Comparison of ENCODE assay signal across 1 cellular context in genomic region chr12:14362347-14362746, GRCh38.
TF ChIP-seq lines count a peak whose summit lies in the region.

No MANE protein-coding gene starts in this region.

TF ChIP-seq in GM12878, 131 proteins besides CTCF, POLR2A, EP300 and RAD21 (continued from another document and continues in another):
- TF ChIP-seq CUX1 (IDR thresholded peaks at IDR 0.05; ENCODE audit: insufficient replicate concordance, low read depth, low read length) (peak; percentile 84), NFYA (IDR thresholded peaks at IDR 0.05; ENCODE audit: borderline replicate concordance, low read depth, low read length) (no peak), ZNF622 (IDR thresholded peaks at IDR 0.05) (no peak), BHLHE40 (IDR thresholded peaks at IDR 0.05; ENCODE audit: borderline replicate concordance in 1 of 2, low read depth in 2 of 2, low read length in 1 of 2) (0 out of 4 replicates have a peak, but pooled peaks of 1 of the 2 experiments have one; percentile 37), BRCA1 (IDR thresholded peaks at IDR 0.05; ENCODE audit: low read depth, low read length) (no peak), ESRRA (IDR thresholded peaks at IDR 0.05; ENCODE audit: low read length) (no peak), POLR2AphosphoS2 (IDR thresholded peaks at IDR 0.05; ENCODE audit: low read depth, low read length) (no peak), ELK1 (IDR thresholded peaks at IDR 0.05; ENCODE audit: low read depth, low read length) (no peak), CBX3 (IDR thresholded peaks at IDR 0.05; ENCODE audit: borderline replicate concordance, low read depth) (no peak), MEF2B (IDR thresholded peaks at IDR 0.05; ENCODE audit: partially characterized antibody, poor library complexity, severe bottlenecking) (peak; percentile 95), ZNF274 (IDR thresholded peaks at IDR 0.05; ENCODE audit: insufficient read depth, insufficient read length) (no peak), ASH2L (IDR thresholded peaks at IDR 0.05; ENCODE audit: borderline replicate concordance, low read depth) (no peak), TCF12 (IDR thresholded peaks at IDR 0.05; ENCODE audit: low read depth, low read length) (no peak), RELB (IDR thresholded peaks at IDR 0.05; ENCODE audit: low read depth) (peak; percentile 84; the same call in 1 of the 2 replicates), PML (IDR thresholded peaks at IDR 0.05; ENCODE audit: low read length) (no peak), MYC (IDR thresholded peaks at IDR 0.05; ENCODE audit: insufficient read depth, insufficient read length, insufficient replicate concordance, low read length, severe bottlenecking) (no peak), MXI1 (IDR thresholded peaks at IDR 0.05; ENCODE audit: low read depth, low read length) (no peak), PKNOX1 (IDR thresholded peaks at IDR 0.05) (no peak), BACH1 (IDR thresholded peaks at IDR 0.05; ENCODE audit: borderline replicate concordance) (no peak; the same call in 1 of the 2 replicates), RBBP5 (conservative IDR thresholded peaks at IDR 0.05) (no peak), JUNB (IDR thresholded peaks at IDR 0.05) (peak; percentile 74), YBX1 (IDR thresholded peaks at IDR 0.05) (no peak), ATF3 (IDR thresholded peaks at IDR 0.05; ENCODE audit: borderline replicate concordance, extremely low read depth, low read depth, low read length) (no peak), RB1 (IDR thresholded peaks at IDR 0.05; ENCODE audit: borderline replicate concordance) (no peak), POLR2AphosphoS5 (IDR thresholded peaks at IDR 0.05; ENCODE audit: low read length) (no peak), ATF7 (IDR thresholded peaks at IDR 0.05; ENCODE audit: low read depth) (peak; percentile 97), HDAC2 (IDR thresholded peaks at IDR 0.05) (no peak), NFXL1 (IDR thresholded peaks at IDR 0.05; ENCODE audit: borderline replicate concordance) (no peak), EED (IDR thresholded peaks at IDR 0.05; ENCODE audit: low read depth) (no peak), SUZ12 (IDR thresholded peaks at IDR 0.05; ENCODE audit: unreplicated experiment) (no peak), HDGF (IDR thresholded peaks at IDR 0.05) (no peak), ZSCAN29 (IDR thresholded peaks at IDR 0.05) (no peak), STAT1 (conservative IDR thresholded peaks at IDR 0.05) (no peak), SMARCA5 (IDR thresholded peaks at IDR 0.05) (no peak), IRF3 (IDR thresholded peaks at IDR 0.05) (no peak), NKRF (conservative IDR thresholded peaks at IDR 0.05) (no peak), MEF2A (IDR thresholded peaks at IDR 0.05; ENCODE audit: insufficient read depth, low read depth, low read length) (peak; percentile 92), CEBPB (IDR thresholded peaks at IDR 0.05; ENCODE audit: borderline replicate concordance in 1 of 2, low read depth in 2 of 2, low read length in 2 of 2) (no peak), TAF1 (IDR thresholded peaks at IDR 0.05; ENCODE audit: borderline replicate concordance, low read depth, low read length) (no peak), PRDM15 (CRISPR knock-in tag; IDR thresholded peaks at IDR 0.05) (no peak), CBFB (IDR thresholded peaks at IDR 0.05; ENCODE audit: low read depth) (no peak), PAX5 (IDR thresholded peaks at IDR 0.05; ENCODE audit: borderline replicate concordance, low read depth, low read length) (no peak), FOXK2 (IDR thresholded peaks at IDR 0.05) (no peak), EGR1 (IDR thresholded peaks at IDR 0.05; ENCODE audit: borderline replicate concordance in 1 of 2, low read depth in 2 of 2, low read length in 2 of 2) (no peak), ETV6 (conservative IDR thresholded peaks at IDR 0.05 in 1 of 2, IDR thresholded peaks at IDR 0.05 in 1 of 2; ENCODE audit: borderline replicate concordance in 1 of 2, low read depth in 1 of 2) (peak in 1 of 2 experiments; percentile 49; a peak in 1 of 4 replicates), SREBF2 (IDR thresholded peaks at IDR 0.05; ENCODE audit: low read length) (no peak), E4F1 (IDR thresholded peaks at IDR 0.05; ENCODE audit: borderline replicate concordance, partially characterized antibody) (no peak), NBN (IDR thresholded peaks at IDR 0.05) (no peak), KDM1A (IDR thresholded peaks at IDR 0.05; ENCODE audit: borderline replicate concordance) (no peak)
